Comparison of ENCODE assay signal across 1 cellular context in genomic region chr6:108562503-108562993, GRCh38.
TF ChIP-seq lines count a peak whose summit lies in the region.

No MANE protein-coding gene starts in this region.

TF ChIP-seq in SK-N-SH, 30 proteins besides CTCF, POLR2A, EP300 and RAD21 (continued from another document):
- TF ChIP-seq SIN3A (IDR thresholded peaks at IDR 0.05; ENCODE audit: borderline replicate concordance, low read depth, low read length) (peak; percentile 59; the same call in 1 of the 2 replicates), USF1 (IDR thresholded peaks at IDR 0.05; ENCODE audit: borderline replicate concordance, low read depth) (peak; percentile 82)
TF ChIP-seq in SK-N-SH: peak in this region for 9.
